Comparison of ENCODE assay signal across 9 cellular contexts in genomic region chr16:24309222-24309905, GRCh38. TPM values are rescaled to one million over a fixed set of nuclear protein-coding genes. Genes with fewer than 3 reads are reported as not detected.
A peak's percentile ranks its signal among the peaks of the same experiment; 100 is the strongest.
DNase-seq lines count a peak whose midpoint lies in the region; ATAC-seq and TF ChIP-seq lines count a peak whose summit lies in the region.
"Had no signal": no experiment of that assay in that cellular context is flagged by ENCODE, and none has a peak within 500 bp of the region (broad histone marks: within the 10 kb centered on the region; RNA-seq: fewer than 3 reads in every experiment).

No MANE protein-coding gene starts in this region.

- peaks cover 13% of the 10 kb centered on the region for H3K27me3 Mint-ChIP-seq in brain

- DNase-seq in NK-92 treated with Interleukin-12 subunit alpha and Interleukin-12 subunit beta, amount 100 ng/mL, for 24 hours (lab: John Stamatoyannopoulos, UW), result peak; percentile 37
- no peak for DNase-seq in NK-92 (lab: John Stamatoyannopoulos, UW; ENCODE audit: unreplicated experiment)
- peak; percentile 46 for DNase-seq in MV-4-11 (lab: John Stamatoyannopoulos, UW)
- DNase-seq in stimulated activated CD4-positive, alpha-beta T cell treated with anti-CD3 and anti-CD28 coated beads, Interleukin-12 subunit alpha, Interleukin-12 subunit beta, amount 100 ng/mL, for 48 hours (ENCODE audit: low read depth in 2 of 3, low spot score in 1 of 3), result peak; percentile 5 to 36 (median 7)
- no peak for DNase-seq in HuH-7.5 (ENCODE audit: low spot score)
- DNase-seq: NCI-H446 had no signal

- TF ChIP-seq POLR2A in GM18505 (IDR thresholded peaks at IDR 0.05; ENCODE audit: borderline replicate concordance, extremely low read depth, insufficient read depth, insufficient read length), result no peak

- H3K27ac Mint-ChIP-seq in brain, result peak overlapping the region in 3 of 5 experiments; percentile 21 to 78 (median 35)

- no peak for ATAC-seq in GM18505 (IDR thresholded peaks at IDR 0.05; ENCODE audit: unreplicated experiment)
- ATAC-seq in HG03442 (IDR thresholded peaks at IDR 0.05; ENCODE audit: unreplicated experiment), result no peak

- no peak for TF ChIP-seq CTCF in brain (conservative IDR thresholded peaks at IDR 0.05)

- H3K36me3 Mint-ChIP-seq in brain, result no peaks in the 10 kb centered on the region

- H3K4me1 Mint-ChIP-seq in brain, result peaks cover 10% of the 10 kb centered on the region

- peaks cover 0 to 4% (median 0%) of the 10 kb centered on the region in 5 experiments for H3K9me3 Mint-ChIP-seq in brain

- H3K4me3 Mint-ChIP-seq in brain, result no peak overlapping the region

RNA-seq across cellular contexts. Expression of gene CACNG3, which starts 53.2 kb away (rescaled TPM):
- polyA plus RNA-seq in brain (ENCODE audit: insufficient read depth, low read depth, low replicate concordance), result 13.6 TPM

Comparison
In these comparisons a context has a peak if more than half of its experiments do, and no peak if none do; other contexts are left out.
1. DNase-seq: peak in NK-92 treated with Interleukin-12 subunit alpha and Interleukin-12 subunit beta, amount 100 ng/mL, for 24 hours (single experiment), MV-4-11 (single experiment) and stimulated activated CD4-positive, alpha-beta T cell treated with anti-CD3 and anti-CD28 coated beads, Interleukin-12 subunit alpha, Interleukin-12 subunit beta, amount 100 ng/mL, for 48 hours (3 of 3); none in NK-92 (single experiment) and HuH-7.5 (single experiment).